ENCODE assay signal across 24 cellular contexts in genomic region chr5:174141398-174141797, GRCh38.
A peak's percentile ranks its signal among the peaks of the same experiment; 100 is the strongest.
DNase-seq lines count a peak whose midpoint lies in the region; ATAC-seq, FAIRE-seq and TF ChIP-seq lines count a peak whose summit lies in the region.
"Had no signal": no experiment of that assay in that cellular context is flagged by ENCODE, and none has a peak within 500 bp of the region (broad histone marks: within the 10 kb centered on the region; RNA-seq: fewer than 3 reads in every experiment).

No MANE protein-coding gene starts in this region.

- H3K27ac ChIP-seq in K562 (ENCODE audit: extremely low read depth, low read depth, low read length) (no peak overlapping the region), neural cell (ENCODE audit: low read length) (peak overlapping the region; percentile 43)
- H3K27ac ChIP-seq: 22Rv1, BLaER1, GM23248 had no signal

- no peaks in the 10 kb centered on the region for H3K4me1 Mint-ChIP-seq in immature natural killer cell
- H3K4me1 Mint-ChIP-seq: B cell; CD14-positive monocyte; CD8-positive, alpha-beta memory T cell had no signal

- intact Hi-C loops in K562 (cut with micrococcal nuclease): no loop called here

- DNase-seq in NCI-H748 (lab: John Stamatoyannopoulos, UW; ENCODE audit: unreplicated experiment): peak; percentile 41
- DNase-seq in NCI-H748 treated with DMSO at 0.1 percent for 48 hours (lab: John Stamatoyannopoulos, UW): no peak
- no peak for DNase-seq in K562 (ENCODE audit: extremely low read depth in 1 of 4, low spot score in 3 of 4)
- no peak for DNase-seq in NCI-H2029 (lab: John Stamatoyannopoulos, UW)
- no peak for DNase-seq in C1 segment of cervical spinal cord (lab: John Stamatoyannopoulos, UW)
- no peak for DNase-seq in immature natural killer cell
- DNase-seq: Caco-2; CD4-positive, alpha-beta T cell; CD8-positive, alpha-beta memory T cell; DMS79; GF-D8; GM23248; H7; HCEC 1CT had no signal

- CTCF ChIA-PET in K562 (lab: Yijun Ruan, JAX; ENCODE audit: low intra/inter-chr PET ratio): no interaction called here

- POLR2A ChIA-PET in K562 (lab: Yijun Ruan, JAX): no interaction called here

- H3K4me3 ChIP-seq in K562 (no peak overlapping the region), neural cell (ENCODE audit: low read length) (no peak overlapping the region)
- H3K4me3 ChIP-seq: BLaER1, GM23248 had no signal

- peaks cover under 1% of the 10 kb centered on the region for H3F3A ChIP-seq in neural cell (ENCODE audit: insufficient read depth, low read length, poor library complexity, severe bottlenecking)

- H3K27me3 Mint-ChIP-seq in immature natural killer cell (ENCODE audit: low read depth in 3 of 3): peaks cover 0 to 2% (median 0%) of the 10 kb centered on the region in 3 donors

- no peaks in the 10 kb centered on the region for H3K36me3 Mint-ChIP-seq in immature natural killer cell
- H3K36me3 Mint-ChIP-seq: CD14-positive monocyte; CD8-positive, alpha-beta memory T cell had no signal

- no peak for TF ChIP-seq CTCF in K562 (IDR thresholded peaks at IDR 0.05 in 2 of 3, conservative IDR thresholded peaks at IDR 0.05 in 1 of 3; ENCODE audit: insufficient read depth in 2 of 3, low read depth in 1 of 3, low read length in 3 of 3)
- TF ChIP-seq CTCF in neural cell (IDR thresholded peaks at IDR 0.05; ENCODE audit: poor library complexity, severe bottlenecking): no peak

- H3K4me2 ChIP-seq in K562 (ENCODE audit: insufficient read depth, low read length) (no peak overlapping the region), neural cell (ENCODE audit: low read length) (peak overlapping the region; percentile 13)
- H3K4me2 ChIP-seq: BLaER1 had no signal

- TF ChIP-seq EP300 in K562 (IDR thresholded peaks at IDR 0.05; ENCODE audit: low read length) (no peak), neural cell (conservative IDR thresholded peaks at IDR 0.05; ENCODE audit: poor library complexity, severe bottlenecking) (no peak)

- no peak for ATAC-seq in K562
- no peak for ATAC-seq in GM18519 (IDR thresholded peaks at IDR 0.05; ENCODE audit: low FRiP score, unreplicated experiment)

- H3K79me2 ChIP-seq in K562 (ENCODE audit: control insufficient read depth, insufficient read depth, low read length) (no peaks in the 10 kb centered on the region), neural cell (replicated peaks; ENCODE audit: insufficient read depth, low read length) (no peaks in the 10 kb centered on the region)

- no peak for FAIRE-seq in K562 (lab: Jason Lieb, UNC)
- FAIRE-seq: A204.1, GM12891, GM18507, H1 had no signal

- TF ChIP-seq POLR2A in K562 (conservative IDR thresholded peaks at IDR 0.05): no peak

- H3K4me3 Mint-ChIP-seq in immature natural killer cell: no peak overlapping the region
- H3K4me3 Mint-ChIP-seq: B cell; CD14-positive monocyte; CD4-positive, alpha-beta T cell; CD8-positive, alpha-beta memory T cell had no signal

- H2AFZ ChIP-seq in K562 (ENCODE audit: low read depth, low read length) (no peak overlapping the region), neural cell (ENCODE audit: low read depth, low read length) (no peak overlapping the region)
- H2AFZ ChIP-seq: GM23248 had no signal

- no peak for TF ChIP-seq RAD21 in K562 (CRISPR knock-in tag; conservative IDR thresholded peaks at IDR 0.05 in 1 of 2, IDR thresholded peaks at IDR 0.05 in 1 of 2)
- TF ChIP-seq RAD21 in neural cell (conservative IDR thresholded peaks at IDR 0.05): no peak

- H3K9me1 ChIP-seq in K562 (ENCODE audit: control insufficient read depth, insufficient read depth, low read length): no peaks in the 10 kb centered on the region

- 1% methylated on average over 6 of the region's 6 CpGs for WGBS in K562 (ENCODE audit: insufficient coverage, low coverage, missing lambda C conversion rate)

- H3K36me3 ChIP-seq in K562 (ENCODE audit: control insufficient read depth, insufficient read depth, low read length) (no peaks in the 10 kb centered on the region), neural cell (ENCODE audit: insufficient read depth, low read length) (no peaks in the 10 kb centered on the region)
- H3K36me3 ChIP-seq: BLaER1 had no signal

- H4K20me1 ChIP-seq in K562 (replicated peaks; ENCODE audit: control insufficient read depth, insufficient read depth, low read length) (no peaks in the 10 kb centered on the region), neural cell (ENCODE audit: insufficient read depth) (no peaks in the 10 kb centered on the region)
- H4K20me1 ChIP-seq: BLaER1 had no signal

- H3K9me2 ChIP-seq in neural cell (ENCODE audit: insufficient read depth, low read length): no peaks in the 10 kb centered on the region

- in situ Hi-C loops in K562 (cut with MboI): no loop called here

- H3K27me3 ChIP-seq in K562 (ENCODE audit: control insufficient read depth in 2 of 2, insufficient read depth in 2 of 2, low read length in 2 of 2) (peaks cover 4 to 17% of the 10 kb centered on the region in 2 experiments; a peak in 3 of 5 replicates), neural cell (ENCODE audit: insufficient read depth, low read depth, low read length) (no peaks in the 10 kb centered on the region)
- H3K27me3 ChIP-seq: BLaER1 had no signal

- no peak overlapping the region for H3K27ac Mint-ChIP-seq in immature natural killer cell
- H3K27ac Mint-ChIP-seq: B cell; CD14-positive monocyte; CD4-positive, alpha-beta T cell had no signal

- H3K9me3 ChIP-seq in K562 (replicated peaks; ENCODE audit: control insufficient read depth, insufficient read depth, low read depth, low read length) (no peaks in the 10 kb centered on the region), neural cell (ENCODE audit: low read length) (no peaks in the 10 kb centered on the region)
- H3K9me3 ChIP-seq: BLaER1, Caco-2 had no signal

- peaks cover 0 to 3% (median 0%) of the 10 kb centered on the region in 6 donors for H3K9me3 Mint-ChIP-seq in immature natural killer cell
- H3K9me3 Mint-ChIP-seq: CD4-positive, alpha-beta T cell had no signal

- H3K9ac ChIP-seq in K562 (ENCODE audit: insufficient read depth in 1 of 2, low read depth in 2 of 2, low read length in 2 of 2) (no peak overlapping the region), neural cell (ENCODE audit: low read length) (peak overlapping the region; percentile 15)
- H3K9ac ChIP-seq: BLaER1, GM23248 had no signal

- no peaks in the 10 kb centered on the region for H3K4me1 ChIP-seq in K562 (replicated peaks in 1 of 2; ENCODE audit: control insufficient read depth in 2 of 2, insufficient read depth in 2 of 2, low read length in 2 of 2)
- H3K4me1 ChIP-seq: BLaER1, Caco-2 had no signal

- no TSS peak for BruUV-seq in K562 (replicated peaks; lab: Mats Ljungman, UMichigan)

TF ChIP-seq in K562, 482 proteins besides CTCF, POLR2A, EP300 and RAD21:
- 0 out of 2 replicates have a peak, but pooled peaks have one; percentile 34 for TF ChIP-seq TFE3 (CRISPR knock-in tag; IDR thresholded peaks at IDR 0.05)
- TF ChIP-seq VEZF1 (CRISPR knock-in tag; IDR thresholded peaks at IDR 0.05): no peak

TF ChIP-seq in neural cell, 6 proteins besides CTCF, POLR2A, EP300 and RAD21:
- TF ChIP-seq MXI1 (conservative IDR thresholded peaks at IDR 0.05; ENCODE audit: poor library complexity, severe bottlenecking) (no peak), REST (IDR thresholded peaks at IDR 0.05; ENCODE audit: borderline replicate concordance) (no peak), POLR2AphosphoS5 (IDR thresholded peaks at IDR 0.05) (no peak), EZH2 (IDR thresholded peaks at IDR 0.05; ENCODE audit: borderline replicate concordance, insufficient read depth, low read length, poor library complexity, severe bottlenecking) (no peak), SMC3 (conservative IDR thresholded peaks at IDR 0.05; ENCODE audit: poor library complexity) (no peak), TAF1 (IDR thresholded peaks at IDR 0.05; ENCODE audit: low read depth) (no peak)
